7 cellular contexts compared by ENCODE assay signal in the genomic region with DNA sequence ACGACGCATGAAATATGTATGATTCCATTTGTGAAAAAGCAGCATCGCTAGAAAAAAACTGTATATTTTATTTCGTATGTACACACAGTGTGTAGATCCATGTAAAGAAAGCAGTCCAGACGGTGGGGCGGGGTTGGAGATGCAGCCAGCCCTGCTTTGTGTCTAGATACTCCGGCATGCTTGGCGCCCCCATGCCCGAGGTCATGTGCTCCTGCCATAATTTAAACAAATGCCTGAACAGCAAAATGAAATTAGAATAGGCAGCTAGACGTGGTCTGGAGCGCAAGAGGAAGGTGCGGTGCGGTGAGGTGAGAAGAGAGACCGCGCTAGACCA.
DNase-seq lines count a peak whose midpoint lies in the region; ATAC-seq and TF ChIP-seq lines count a peak whose summit lies in the region.
"Not testable (repeated sequence)": the region's sequence is repeated elsewhere in the genome, so short reads cannot be mapped to it uniquely, and the experiment has no call there.

No MANE protein-coding gene starts in this region.

- H3K79me2 ChIP-seq in GM23248 (ENCODE audit: insufficient read depth), result not testable (repeated sequence)

- H3K4me1 ChIP-seq in GM23248 (ENCODE audit: insufficient read depth); duodenal mucosa (ENCODE audit: control insufficient read depth in 1 of 2, insufficient read depth in 2 of 2, low read length in 2 of 2); right atrium auricular region; muscle layer of colon (ENCODE audit: insufficient read depth, low read length); psoas muscle: not testable (repeated sequence)

- not testable (repeated sequence) for H3K36me3 ChIP-seq in GM23248 (ENCODE audit: low read depth); duodenal mucosa (ENCODE audit: control insufficient read depth in 1 of 2, insufficient read depth in 2 of 2, low read length in 2 of 2); right atrium auricular region; muscle layer of colon (ENCODE audit: insufficient read depth, low read length); psoas muscle (ENCODE audit: insufficient read depth in 1 of 2, low read depth in 1 of 2)

- H3K36me3 Mint-ChIP-seq in activated T-cell treated with anti-CD3 and anti-CD28 coated beads, Interleukin-2, amount 50 U/mL, for 24 hours (ENCODE audit: low read depth), result not testable (repeated sequence)

- not testable (repeated sequence) for H3K9me3 Mint-ChIP-seq in activated T-cell treated with anti-CD3 and anti-CD28 coated beads, Interleukin-2, amount 50 U/mL, for 24 hours; stimulated activated naive CD8-positive, alpha-beta T cell treated with anti-CD3 and anti-CD28 coated beads, Interleukin-15, amount 100 ng/mL, for 72 hours

- 61 to 65% methylated on average over 15 of the region's 15 CpGs for WGBS in GM23248 (ENCODE audit: low coverage in 1 of 2, low lambda C conversion rate in 2 of 2, missing lambda C conversion rate in 2 of 2), 2 experiments
- WGBS in psoas muscle, 3 donors, result 38 to 41% (median 39%) methylated on average over 13 to 15 of the region's 15 CpGs

- H3K27me3 ChIP-seq in GM23248 (replicated peaks; ENCODE audit: insufficient read depth); duodenal mucosa (ENCODE audit: control insufficient read depth in 1 of 2, insufficient read depth in 2 of 2, low read length in 2 of 2); right atrium auricular region; muscle layer of colon (ENCODE audit: control insufficient read depth in 1 of 2, insufficient read depth in 2 of 2, low read length in 2 of 2); psoas muscle (ENCODE audit: insufficient read depth in 3 of 3, low read length in 2 of 3): not testable (repeated sequence)

- not testable (repeated sequence) for H4K20me1 ChIP-seq in GM23248 (ENCODE audit: insufficient read depth)

- DNase-seq in GM23248; activated T-cell treated with anti-CD3 and anti-CD28 coated beads, Interleukin-2, amount 50 U/mL, for 24 hours; right atrium auricular region (ENCODE audit: low spot score); psoas muscle; stimulated activated naive CD8-positive, alpha-beta T cell treated with anti-CD3 and anti-CD28 coated beads, Interleukin-15, amount 100 ng/mL, for 72 hours: not testable (repeated sequence)

- 0 out of 2 replicates have a peak overlapping the region, but pooled peaks have one; percentile 41 for H2AFZ ChIP-seq in GM23248

- H3F3A ChIP-seq in GM23248 (ENCODE audit: insufficient read depth), result not testable (repeated sequence)

- H3K4me3 Mint-ChIP-seq in activated T-cell treated with anti-CD3 and anti-CD28 coated beads, Interleukin-2, amount 50 U/mL, for 24 hours, result peak overlapping the region; percentile 20
- peak overlapping the region; percentile 29 to 90 for H3K4me3 Mint-ChIP-seq in stimulated activated naive CD8-positive, alpha-beta T cell treated with anti-CD3 and anti-CD28 coated beads, Interleukin-15, amount 100 ng/mL, for 72 hours

- TF ChIP-seq CTCF in right atrium auricular region (IDR thresholded peaks at IDR 0.05); psoas muscle (IDR thresholded peaks at IDR 0.05): not testable (repeated sequence)

- not testable (repeated sequence) for H3K9me2 ChIP-seq in GM23248 (ENCODE audit: insufficient read depth)

- peak in 1 of 4 donors; percentile 23 for ATAC-seq in psoas muscle
- ATAC-seq in stimulated activated naive CD8-positive, alpha-beta T cell treated with anti-CD3 and anti-CD28 coated beads, Interleukin-15, amount 100 ng/mL, for 72 hours, result peak; percentile 20

- H3K27me3 Mint-ChIP-seq in activated T-cell treated with anti-CD3 and anti-CD28 coated beads, Interleukin-2, amount 50 U/mL, for 24 hours, result peaks cover 60% of the 10 kb centered on the region
- peaks cover 54% of the 10 kb centered on the region for H3K27me3 Mint-ChIP-seq in stimulated activated naive CD8-positive, alpha-beta T cell treated with anti-CD3 and anti-CD28 coated beads, Interleukin-15, amount 100 ng/mL, for 72 hours

- H3K27ac ChIP-seq in GM23248; duodenal mucosa (ENCODE audit: low read depth, low read length); psoas muscle: not testable (repeated sequence)
- H3K27ac ChIP-seq in right atrium auricular region, result peak overlapping the region in 1 of 2 donors; percentile 36
- peak overlapping the region; percentile 75 for H3K27ac ChIP-seq in muscle layer of colon (ENCODE audit: low read depth, low read length)

- H3K4me1 Mint-ChIP-seq in activated T-cell treated with anti-CD3 and anti-CD28 coated beads, Interleukin-2, amount 50 U/mL, for 24 hours (ENCODE audit: low read depth), result not testable (repeated sequence)
- H3K4me1 Mint-ChIP-seq in stimulated activated naive CD8-positive, alpha-beta T cell treated with anti-CD3 and anti-CD28 coated beads, Interleukin-15, amount 100 ng/mL, for 72 hours, result peaks cover 12% of the 10 kb centered on the region

- not testable (repeated sequence) for H3K4me2 ChIP-seq in GM23248 (ENCODE audit: unreplicated experiment)

- not testable (repeated sequence) for H3K9me3 ChIP-seq in GM23248 (ENCODE audit: low read depth); duodenal mucosa (ENCODE audit: control insufficient read depth in 1 of 2, low read length in 2 of 2); right atrium auricular region; muscle layer of colon (ENCODE audit: low read length); psoas muscle

- H3K4me3 ChIP-seq in GM23248, result not testable (repeated sequence)
- H3K4me3 ChIP-seq in duodenal mucosa (ENCODE audit: low read depth in 1 of 2, low read length in 2 of 2) (peak overlapping the region; percentile 15 to 16), right atrium auricular region (peak overlapping the region; percentile 47 to 55), muscle layer of colon (ENCODE audit: low read depth in 1 of 2, low read length in 2 of 2) (peak overlapping the region; percentile 32 to 38), psoas muscle (peak overlapping the region; percentile 66)

- in situ Hi-C loops in GM23248 (cut with MboI), result not testable (repeated sequence)

- H3K27ac Mint-ChIP-seq in activated T-cell treated with anti-CD3 and anti-CD28 coated beads, Interleukin-2, amount 50 U/mL, for 24 hours, result not testable (repeated sequence)
- peak overlapping the region in 1 of 2 donors; percentile 78 for H3K27ac Mint-ChIP-seq in stimulated activated naive CD8-positive, alpha-beta T cell treated with anti-CD3 and anti-CD28 coated beads, Interleukin-15, amount 100 ng/mL, for 72 hours

- intact Hi-C loops in psoas muscle (cut with DNase I), result not testable (repeated sequence)

- H3K9ac ChIP-seq in GM23248; duodenal mucosa (ENCODE audit: low read depth in 1 of 2, low read length in 2 of 2); muscle layer of colon (ENCODE audit: low read length): not testable (repeated sequence)
